ENCODE assay signal across 20 cellular contexts in genomic region chr11:28099715-28100114, GRCh38.
"Had no signal": no experiment of that assay in that cellular context is flagged by ENCODE, and none has a peak within 500 bp of the region (broad histone marks: within the 10 kb centered on the region; RNA-seq: fewer than 3 reads in every experiment).

No MANE protein-coding gene starts in this region.

- H3K27ac Mint-ChIP-seq: activated naive CD4-positive, alpha-beta T cell treated with anti-CD3 and anti-CD28 coated beads, Interleukin-2, amount 10 ng/mL, durations not matched to agents 7 days and 5 days; activated T-cell treated with anti-CD3 and anti-CD28 coated beads, Interleukin-2, amount 50 U/mL, for 72 hours; natural killer cell treated with Interleukin-12 subunit alpha and Interleukin-12 subunit beta and Interleukin-15 and Interleukin-18, amount 100 ng/mL, for 72 hours; stimulated activated effector memory CD8-positive, alpha-beta T cell treated with anti-CD3 and anti-CD28 coated beads, Interleukin-12 subunit alpha, Interleukin-12 subunit beta, amount 100 ng/mL, for 72 hours had no signal

- H3K4me3 ChIP-seq: lower lobe of right lung, stomach, suprapubic skin, tibial nerve, uterus had no signal

- H3K4me3 Mint-ChIP-seq: activated naive CD4-positive, alpha-beta T cell treated with anti-CD3 and anti-CD28 coated beads, Interleukin-2, amount 10 ng/mL, durations not matched to agents 7 days and 5 days; activated T-cell treated with anti-CD3 and anti-CD28 coated beads, Interleukin-2, amount 50 U/mL, for 72 hours; natural killer cell treated with Interleukin-12 subunit alpha and Interleukin-12 subunit beta and Interleukin-15 and Interleukin-18, amount 100 ng/mL, for 72 hours; stimulated activated effector memory CD8-positive, alpha-beta T cell treated with anti-CD3 and anti-CD28 coated beads, Interleukin-12 subunit alpha, Interleukin-12 subunit beta, amount 100 ng/mL, for 72 hours had no signal

- H3K4me1 ChIP-seq: lower lobe of right lung, stomach, suprapubic skin, tibial nerve, uterus had no signal

- H3K36me3 ChIP-seq: lower lobe of right lung, stomach, suprapubic skin, tibial nerve, uterus had no signal

- H3K9me3 Mint-ChIP-seq: activated naive CD4-positive, alpha-beta T cell treated with anti-CD3 and anti-CD28 coated beads, Interleukin-2, amount 10 ng/mL, durations not matched to agents 7 days and 5 days; activated T-cell treated with anti-CD3 and anti-CD28 coated beads, Interleukin-2, amount 50 U/mL, for 72 hours; natural killer cell treated with Interleukin-12 subunit alpha and Interleukin-12 subunit beta and Interleukin-15 and Interleukin-18, amount 100 ng/mL, for 72 hours; stimulated activated effector memory CD8-positive, alpha-beta T cell treated with anti-CD3 and anti-CD28 coated beads, Interleukin-12 subunit alpha, Interleukin-12 subunit beta, amount 100 ng/mL, for 72 hours had no signal

- H3K27me3 Mint-ChIP-seq: activated naive CD4-positive, alpha-beta T cell treated with anti-CD3 and anti-CD28 coated beads, Interleukin-2, amount 10 ng/mL, durations not matched to agents 7 days and 5 days; natural killer cell treated with Interleukin-12 subunit alpha and Interleukin-12 subunit beta and Interleukin-15 and Interleukin-18, amount 100 ng/mL, for 72 hours had no signal

- DNase-seq: activated CD4-positive, alpha-beta T cell treated with anti-CD3 and anti-CD28 coated beads for 1 hour; activated effector memory CD4-positive, alpha-beta T cell treated with Interleukin-2 at 50 U/mL for 16 hours; activated naive CD4-positive, alpha-beta T cell treated with anti-CD3 and anti-CD28 coated beads, Interleukin-2, amount 10 ng/mL, durations not matched to agents 7 days and 5 days; activated T-cell treated with anti-CD3 and anti-CD28 coated beads, Interleukin-2, amount 50 U/mL, for 72 hours; erythroblast; foreskin keratinocyte; kidney; lower lobe of right lung; small intestine; stimulated activated CD4-positive, alpha-beta T cell treated with anti-CD3 and anti-CD28 coated beads, Interleukin-2, amount 100 ng/mL, for 24 hours; stomach; T-helper 9 cell; uterus had no signal

- H3K27me3 ChIP-seq: foreskin keratinocyte, neutrophil, stomach, suprapubic skin, tibial nerve, uterus had no signal

- FAIRE-seq: kidney, small intestine had no signal

- ATAC-seq: activated T-cell treated with anti-CD3 and anti-CD28 coated beads, Interleukin-2, amount 50 U/mL, for 72 hours; foreskin keratinocyte; left lobe of liver; lower lobe of right lung; natural killer cell treated with Interleukin-12 subunit alpha and Interleukin-12 subunit beta and Interleukin-15 and Interleukin-18, amount 100 ng/mL, for 72 hours; sciatic nerve; stimulated activated effector memory CD8-positive, alpha-beta T cell treated with anti-CD3 and anti-CD28 coated beads, Interleukin-12 subunit alpha, Interleukin-12 subunit beta, amount 100 ng/mL, for 72 hours had no signal

- H3K27ac ChIP-seq: foreskin keratinocyte, lower lobe of right lung, neutrophil, stomach, suprapubic skin, tibial nerve, uterus had no signal

- H3K9me3 ChIP-seq: lower lobe of right lung, neutrophil, stomach, suprapubic skin, tibial nerve, uterus had no signal
